ENCODE assay signal across 6 cellular contexts in genomic region chr12:42003031-42003430, GRCh38.
"Had no signal": no experiment of that assay in that cellular context is flagged by ENCODE, and none has a peak within 500 bp of the region (broad histone marks: within the 10 kb centered on the region; RNA-seq: fewer than 3 reads in every experiment).

No MANE protein-coding gene starts in this region.

- FAIRE-seq: HepG2, HTR-8/SVneo, K562 had no signal

- ATAC-seq: HepG2, K562 had no signal

- H3K9me3 Mint-ChIP-seq: IgD-negative memory B cell had no signal

- DNase-seq: IMR-90, KBM-7 had no signal

- H3K27ac Mint-ChIP-seq: IgD-negative memory B cell had no signal

- H3K4me3 Mint-ChIP-seq: IgD-negative memory B cell had no signal

- H3K4me1 Mint-ChIP-seq: IgD-negative memory B cell had no signal
